Comparison of ENCODE assay signal across 10 cellular contexts in the genomic region with DNA sequence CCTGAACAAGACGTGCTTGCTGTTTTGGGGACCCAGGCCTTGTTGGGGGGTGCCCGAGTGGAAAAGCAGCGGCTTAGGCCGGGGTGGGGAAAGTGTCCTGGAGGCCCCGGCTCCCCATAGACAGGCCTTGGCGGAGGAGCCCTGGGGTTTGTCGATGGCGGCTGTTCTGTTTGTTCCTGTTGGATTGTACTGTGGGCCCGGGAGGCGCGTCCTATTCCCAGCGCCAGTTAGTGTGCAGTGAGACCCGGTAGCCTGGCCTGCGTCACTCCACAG. TPM values are rescaled to one million over a fixed set of nuclear protein-coding genes. Genes with fewer than 3 reads are reported as not detected.
"Had no signal": no experiment of that assay in that cellular context is flagged by ENCODE, and none has a peak within 500 bp of the region (broad histone marks: within the 10 kb centered on the region; RNA-seq: fewer than 3 reads in every experiment).

No MANE protein-coding gene starts in this region.

- H3K27ac Mint-ChIP-seq: HFFc6 had no signal

- H3K27ac ChIP-seq: GM23248 had no signal

- FAIRE-seq: HTR-8/SVneo, K562 had no signal

- ATAC-seq: HCT116, K562 had no signal

- H3K9me3 Mint-ChIP-seq: HFFc6 had no signal

- H3K4me3 Mint-ChIP-seq: HFFc6 had no signal

- DNase-seq: GM23248, GOT3, H7, HFFc6, IMR-90 had no signal

RNA-seq across cellular contexts. Expression of a gene that starts 18.3 kb away (rescaled TPM):
- total RNA-seq: GM23248, H4, H7, HFFc6, HT-29, IMR-90 had no signal

RNA-seq across cellular contexts. Expression of a gene that starts 27.6 kb away (rescaled TPM):
- total RNA-seq: IMR-90 had no signal
